In the genomic region with DNA sequence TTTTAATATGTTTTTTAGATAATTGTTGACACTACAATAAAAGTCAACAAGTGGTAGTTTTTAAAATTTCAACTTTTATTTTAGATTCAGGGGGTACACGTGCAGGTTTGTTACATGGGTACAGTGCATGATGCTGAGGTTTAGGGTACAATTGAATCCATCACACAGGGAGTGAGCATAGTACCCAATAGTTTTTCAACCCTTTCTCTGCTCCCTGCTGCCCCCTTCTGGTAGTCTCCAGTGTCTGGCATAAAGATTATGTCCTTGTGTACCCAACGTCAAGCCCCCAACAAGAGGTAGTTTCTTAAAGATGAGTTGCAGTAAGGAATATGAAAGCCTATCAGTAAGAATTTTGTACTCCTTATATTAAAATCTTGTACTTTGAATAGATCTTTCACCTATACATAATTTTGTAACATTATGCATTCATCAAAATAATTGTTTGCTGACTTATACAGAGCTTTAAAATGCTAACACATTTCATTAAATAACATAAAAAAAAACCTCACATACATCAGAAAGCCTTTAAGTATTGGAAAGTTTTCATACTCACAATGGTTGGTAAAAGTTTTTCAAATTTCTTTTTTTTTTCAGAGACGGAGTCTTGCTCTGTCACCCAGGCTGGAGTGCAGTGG, we compare ENCODE assay signal across 8 cellular contexts. TPM values are rescaled to one million over a fixed set of nuclear protein-coding genes. Genes with fewer than 3 reads are reported as not detected.
DNase-seq lines count a peak whose midpoint lies in the region; ATAC-seq and TF ChIP-seq lines count a peak whose summit lies in the region.

No MANE protein-coding gene starts in this region.

- ATAC-seq in GM19455 (IDR thresholded peaks at IDR 0.05; ENCODE audit: unreplicated experiment), result peak; percentile 71

- no peaks in the 10 kb centered on the region for H3K4me1 ChIP-seq in suprapubic skin

- no peak overlapping the region for H3K4me3 ChIP-seq in suprapubic skin

- no peaks in the 10 kb centered on the region for H3K9me3 ChIP-seq in suprapubic skin

- H3K27ac ChIP-seq in suprapubic skin, result no peak overlapping the region

- WGBS in suprapubic skin, result 38% methylated on average over 3 of the region's 3 CpGs

- no peak for TF ChIP-seq EP300 in suprapubic skin (IDR thresholded peaks at IDR 0.05)

- no peaks in the 10 kb centered on the region for H3K36me3 ChIP-seq in suprapubic skin

- DNase-seq in COR-L47 (lab: John Stamatoyannopoulos, UW) (peak; percentile 25), SK-N-DZ (ENCODE audit: low spot score) (peak; percentile 68), hepatic stellate cell (ENCODE audit: low spot score) (peak; percentile 27), suprapubic skin (ENCODE audit: low spot score in 2 of 2) (no peak)
- peak; percentile 78 for DNase-seq in activated naive CD4-positive, alpha-beta T cell treated with Interleukin-2 at 50 U/mL for 16 hours
- DNase-seq in stimulated activated CD4-positive, alpha-beta T cell treated with anti-CD3 and anti-CD28 coated beads, Interleukin-15, amount 100 ng/mL, for 48 hours (ENCODE audit: low read depth in 2 of 2), result peak; percentile 52 to 80

- no peak for TF ChIP-seq POLR2A in suprapubic skin (IDR thresholded peaks at IDR 0.05)

- TF ChIP-seq CTCF in LNCAP (IDR thresholded peaks at IDR 0.05) (peak; percentile 89), suprapubic skin (IDR thresholded peaks at IDR 0.05) (peak in 1 of 2 donors; percentile 67)

- H3K27me3 ChIP-seq in suprapubic skin, result no peaks in the 10 kb centered on the region

RNA-seq across cellular contexts. Expression of gene RALGAPA1, which starts 5.4 kb away (rescaled TPM):
- polyA plus RNA-seq in SK-N-DZ (2014; cell fraction: cytosol; rRNA removed), result 17.6 and 19.1 TPM in 2 replicates
- 22.7 and 25.0 TPM in 2 replicates for polyA plus RNA-seq in SK-N-DZ (2014; cell fraction: nucleus; rRNA removed)
- 100 to 1,000 TPM in 1 of 4 donors, 10 to 100 TPM in 3; 52.5 to 127 (median 67.7) TPM for total RNA-seq in suprapubic skin

RNA-seq across cellular contexts. Expression of gene BRMS1L, which starts 11.7 kb away (rescaled TPM):
- polyA plus RNA-seq in SK-N-DZ (2014; cell fraction: cytosol; rRNA removed), result 19.5 and 23.9 TPM in 2 replicates
- 14.1 and 116 TPM in 2 replicates for polyA plus RNA-seq in SK-N-DZ (2014; cell fraction: nucleus; rRNA removed)
- total RNA-seq in suprapubic skin, result 1 to 10 TPM; 3.5 to 6.6 (median 5.7) TPM

Comparison
In these comparisons a context has a peak if more than half of its experiments do, and no peak if none do; other contexts are left out.
1. DNase-seq: peak in COR-L47 (single experiment), SK-N-DZ (single experiment), activated naive CD4-positive, alpha-beta T cell treated with Interleukin-2 at 50 U/mL for 16 hours (single experiment), hepatic stellate cell (single experiment) and stimulated activated CD4-positive, alpha-beta T cell treated with anti-CD3 and anti-CD28 coated beads, Interleukin-15, amount 100 ng/mL, for 48 hours (2 of 2); none in suprapubic skin (0 of 2).